In genomic region chr4:1723131-1723801, GRCh38 we compare ENCODE assay signal across 9 cellular contexts. TPM values are rescaled to one million over a fixed set of nuclear protein-coding genes. Genes with fewer than 3 reads are reported as not detected.
DNase-seq lines count a peak whose midpoint lies in the region; ATAC-seq and FAIRE-seq lines count a peak whose summit lies in the region.
"Had no signal": no experiment of that assay in that cellular context is flagged by ENCODE, and none has a peak within 500 bp of the region (broad histone marks: within the 10 kb centered on the region; RNA-seq: fewer than 3 reads in every experiment).

No MANE protein-coding gene starts in this region.

- peaks cover 0 to 22% of the 10 kb centered on the region in 2 donors for H3K36me3 ChIP-seq in duodenal mucosa (ENCODE audit: control insufficient read depth in 1 of 2, insufficient read depth in 2 of 2, low read length in 2 of 2)

- peaks cover 50 to 59% of the 10 kb centered on the region in 2 donors for H3K4me1 ChIP-seq in duodenal mucosa (ENCODE audit: control insufficient read depth in 1 of 2, insufficient read depth in 2 of 2, low read length in 2 of 2)

- no peak for DNase-seq in GM19239 (ENCODE audit: insufficient read length, low spot score)
- no peak for DNase-seq in T-helper 17 cell
- peak in 2 of 3 donors; percentile 36 to 61 for DNase-seq in stimulated activated CD4-positive, alpha-beta T cell treated with anti-CD3 and anti-CD28 coated beads, Interleukin-12 subunit alpha, Interleukin-12 subunit beta, amount 100 ng/mL, for 48 hours (ENCODE audit: low read depth in 2 of 3, low spot score in 1 of 3)
- DNase-seq in AG20443 (ENCODE audit: low spot score), result no peak
- DNase-seq in NCI-H2196 (lab: John Stamatoyannopoulos, UW; ENCODE audit: unreplicated experiment), result no peak

- peak overlapping the region; percentile 6 to 51 for H3K9ac ChIP-seq in duodenal mucosa (ENCODE audit: low read depth in 1 of 2, low read length in 2 of 2)

- no peaks in the 10 kb centered on the region for H3K27me3 Mint-ChIP-seq in T-helper 17 cell

- H3K27me3 ChIP-seq in duodenal mucosa (ENCODE audit: control insufficient read depth in 1 of 2, insufficient read depth in 2 of 2, low read length in 2 of 2), result no peaks in the 10 kb centered on the region

- H3K4me3 ChIP-seq in duodenal mucosa (ENCODE audit: low read depth in 1 of 2, low read length in 2 of 2), result peak overlapping the region; percentile 8 to 66
- H3K4me3 ChIP-seq: lung had no signal

- H3K4me3 Mint-ChIP-seq in T-helper 17 cell, result peak overlapping the region; percentile 90

- H3K27ac Mint-ChIP-seq in T-helper 17 cell, result peak overlapping the region; percentile 99

- peaks cover 4% of the 10 kb centered on the region for H3K36me3 Mint-ChIP-seq in T-helper 17 cell (ENCODE audit: low read depth)

- ATAC-seq in T-helper 17 cell (peak; percentile 15), GM18502 (IDR thresholded peaks at IDR 0.05; ENCODE audit: poor library complexity, unreplicated experiment) (no peak), GM19467 (IDR thresholded peaks at IDR 0.05; ENCODE audit: unreplicated experiment) (no peak)

- H3K9me3 ChIP-seq in T-helper 17 cell (ENCODE audit: control insufficient read depth, low read length, poor library complexity, severe bottlenecking), result no peaks in the 10 kb centered on the region
- no peaks in the 10 kb centered on the region for H3K9me3 ChIP-seq in duodenal mucosa (ENCODE audit: control insufficient read depth in 1 of 2, low read length in 2 of 2)

- peak overlapping the region; percentile 70 for H3K27ac ChIP-seq in duodenal mucosa (ENCODE audit: low read depth, low read length)

- peaks cover 38% of the 10 kb centered on the region for H3K4me1 Mint-ChIP-seq in T-helper 17 cell

- peak; percentile 82 for FAIRE-seq in GM19239 (lab: Jason Lieb, UNC)

RNA-seq across cellular contexts. Expression of gene TACC3, which starts 1.9 kb away (rescaled TPM):
- total RNA-seq in T-helper 17 cell, result 10 to 100 TPM; 73.4 to 91.8 TPM

RNA-seq across cellular contexts. Expression of gene TMEM129, which starts 2.1 kb away (rescaled TPM):
- 10 to 100 TPM; 18.4 to 18.5 TPM for total RNA-seq in T-helper 17 cell

RNA-seq across cellular contexts. Expression of gene SLBP, which starts 11.1 kb away (rescaled TPM):
- total RNA-seq in T-helper 17 cell, result 10 to 100 TPM; 24.9 to 36.0 TPM

RNA-seq across cellular contexts. Expression of gene FAM53A, which starts 39.2 kb away (rescaled TPM):
- total RNA-seq in T-helper 17 cell, result 1 to 10 TPM; 2.4 to 3.1 TPM

Comparison
In these comparisons a context has a peak if more than half of its experiments do, and no peak if none do; other contexts are left out.
1. DNase-seq: peak in stimulated activated CD4-positive, alpha-beta T cell treated with anti-CD3 and anti-CD28 coated beads, Interleukin-12 subunit alpha, Interleukin-12 subunit beta, amount 100 ng/mL, for 48 hours (2 of 3); none in GM19239 (single experiment), T-helper 17 cell (0 of 3), AG20443 (single experiment) and NCI-H2196 (single experiment).